Comparison of ENCODE assay signal across 19 cellular contexts in the genomic region with DNA sequence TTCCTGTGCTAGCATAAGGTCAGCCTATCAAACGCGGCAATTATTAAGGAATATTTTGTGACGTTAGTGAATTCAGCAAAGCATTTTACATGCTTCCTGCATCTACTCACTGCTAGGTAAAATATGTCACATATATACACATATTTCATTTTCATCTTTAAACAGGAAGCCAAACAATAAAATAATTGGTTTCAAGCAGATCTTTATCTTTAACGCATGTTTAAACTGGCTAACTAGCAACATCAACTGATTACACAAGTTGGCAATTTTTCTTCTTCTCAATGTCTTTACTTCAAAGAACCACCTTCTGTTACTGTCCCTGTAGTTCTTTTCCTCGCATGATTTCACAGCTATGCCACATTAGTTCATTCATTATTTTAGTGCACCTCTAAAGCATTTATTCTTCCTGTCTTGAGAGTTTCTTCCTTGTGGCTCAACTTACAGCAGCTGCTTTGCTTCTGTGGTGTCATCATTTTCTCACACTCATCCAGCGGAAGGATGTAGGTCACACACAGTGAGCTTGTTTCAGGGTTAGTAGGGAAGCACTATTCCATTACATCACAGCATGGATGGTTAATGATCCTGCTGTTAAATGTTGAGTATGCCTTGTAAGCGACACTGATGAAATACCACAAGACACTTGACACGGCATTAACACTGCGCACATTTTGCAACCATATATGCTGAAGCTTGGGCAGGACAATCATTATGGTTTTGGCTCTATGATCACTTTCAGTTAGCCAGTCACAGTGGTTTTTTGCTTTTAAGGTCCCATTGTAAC. TPM values are rescaled to one million over a fixed set of nuclear protein-coding genes. Genes with fewer than 3 reads are reported as not detected.
DNase-seq lines count a peak whose midpoint lies in the region; ATAC-seq, FAIRE-seq and TF ChIP-seq lines count a peak whose summit lies in the region.
"Had no signal": no experiment of that assay in that cellular context is flagged by ENCODE, and none has a peak within 500 bp of the region (broad histone marks: within the 10 kb centered on the region; RNA-seq: fewer than 3 reads in every experiment).

No MANE protein-coding gene starts in this region.

- H3K27me3 Mint-ChIP-seq in astrocyte (ENCODE audit: low read depth, unreplicated experiment) (no peaks in the 10 kb centered on the region), endodermal cell (ENCODE audit: insufficient read depth) (no peaks in the 10 kb centered on the region)
- H3K27me3 Mint-ChIP-seq: T-cell had no signal

- H3K36me3 ChIP-seq in astrocyte (ENCODE audit: insufficient read depth, low read length) (no peaks in the 10 kb centered on the region), mesendoderm (ENCODE audit: control insufficient read depth, insufficient read depth, low read length) (no peaks in the 10 kb centered on the region), endodermal cell (ENCODE audit: control insufficient read depth, insufficient read depth, low read length) (no peaks in the 10 kb centered on the region)
- H3K36me3 ChIP-seq: BE2C, gastroesophageal sphincter, suprapubic skin had no signal

- H3K9ac ChIP-seq in astrocyte (ENCODE audit: low read length) (no peak overlapping the region), mesendoderm (ENCODE audit: low read length) (no peak overlapping the region), endodermal cell (ENCODE audit: extremely low read depth, low read length, poor library complexity, severe bottlenecking) (no peak overlapping the region)

- H3K9me3 ChIP-seq in astrocyte (ENCODE audit: insufficient read depth, low read depth, low read length) (no peaks in the 10 kb centered on the region), endodermal cell (ENCODE audit: control insufficient read depth, low read length) (no peaks in the 10 kb centered on the region)
- H3K9me3 ChIP-seq: BE2C, gastroesophageal sphincter, suprapubic skin had no signal

- FAIRE-seq in GM12892 (lab: Jason Lieb, UNC) (peak; percentile 24), astrocyte (lab: Jason Lieb, UNC) (no peak)
- FAIRE-seq: endometrium had no signal

- DNase-seq in GM12892 (ENCODE audit: insufficient read length) (no peak), NCI-H187 treated with DMSO at 0.1 percent for 48 hours (lab: John Stamatoyannopoulos, UW) (peak; percentile 39), astrocyte (ENCODE audit: low read depth) (peak; percentile 27), mesendoderm (peak; percentile 9), endodermal cell (no peak)
- no peak for DNase-seq in stimulated activated CD4-positive, alpha-beta T cell treated with anti-CD3 and anti-CD28 coated beads, Interleukin-2, amount 100 ng/mL, for 48 hours
- DNase-seq: activated CD4-positive, alpha-beta T cell treated with anti-CD3 and anti-CD28 coated beads for 1 hour; activated CD8-positive, alpha-beta memory T cell treated with anti-CD3 and anti-CD28 coated beads, Interleukin-2, amount 50 U/mL, for 4 hours; BE2C; DMS53; MM.1S; NCI-H2227 treated with DMSO at 0.1 percent for 48 hours; T-cell had no signal

- H3K4me1 Mint-ChIP-seq in astrocyte (ENCODE audit: low read depth, unreplicated experiment) (peaks cover 2% of the 10 kb centered on the region), endodermal cell (peaks cover 9% of the 10 kb centered on the region)
- H3K4me1 Mint-ChIP-seq: T-cell had no signal

- no CpG with 5 or more reads among the region's 9 CpGs for WGBS in mesendoderm (ENCODE audit: extremely low coverage, insufficient coverage, low lambda C conversion rate)
- 94 to 96% methylated on average over 6 to 9 of the region's 9 CpGs for WGBS in endodermal cell (ENCODE audit: insufficient coverage in 1 of 2, insufficient read length in 1 of 2), 2 experiments

- TF ChIP-seq POLR2A in GM12892 (IDR thresholded peaks at IDR 0.05; ENCODE audit: low read depth, low read length) = no peak

- H3K27ac Mint-ChIP-seq in astrocyte (ENCODE audit: unreplicated experiment) (no peak overlapping the region), endodermal cell (no peak overlapping the region)
- H3K27ac Mint-ChIP-seq: activated naive CD4-positive, alpha-beta T cell treated with anti-CD3 and anti-CD28 coated beads, Interleukin-2, amount 50 U/mL, for 72 hours; T-cell had no signal

- H3K79me1 ChIP-seq in mesendoderm (ENCODE audit: low read length) = no peaks in the 10 kb centered on the region

- H3K36me3 Mint-ChIP-seq in astrocyte (ENCODE audit: low read depth, unreplicated experiment) (no peaks in the 10 kb centered on the region), endodermal cell (ENCODE audit: low read depth) (no peaks in the 10 kb centered on the region)
- H3K36me3 Mint-ChIP-seq: activated naive CD4-positive, alpha-beta T cell treated with anti-CD3 and anti-CD28 coated beads, Interleukin-2, amount 50 U/mL, for 72 hours; T-cell had no signal

- no peak overlapping the region for H2AK5ac ChIP-seq in mesendoderm (ENCODE audit: low read length)

- no peak overlapping the region for H3K27ac ChIP-seq in astrocyte (ENCODE audit: low read depth, low read length)
- H3K27ac ChIP-seq in mesendoderm (ENCODE audit: low read depth, low read length) = no peak overlapping the region
- H3K27ac ChIP-seq in endodermal cell (ENCODE audit: low read depth, low read length) = no peak overlapping the region
- H3K27ac ChIP-seq: gastroesophageal sphincter, suprapubic skin had no signal

- no peak overlapping the region for H3K18ac ChIP-seq in mesendoderm (ENCODE audit: low read length)

- H2BK15ac ChIP-seq in mesendoderm (replicated peaks; ENCODE audit: low read depth) = no peak overlapping the region

- no peak overlapping the region for H2AFZ ChIP-seq in astrocyte (ENCODE audit: low read depth, low read length)

- no peaks in the 10 kb centered on the region for H3K79me2 ChIP-seq in astrocyte (ENCODE audit: insufficient read depth, low read length)
- no peaks in the 10 kb centered on the region for H3K79me2 ChIP-seq in mesendoderm (ENCODE audit: control insufficient read depth, insufficient read depth, low read length)

- H3K9me3 Mint-ChIP-seq in astrocyte (ENCODE audit: unreplicated experiment) (no peaks in the 10 kb centered on the region), endodermal cell (no peaks in the 10 kb centered on the region)

- no peak for ATAC-seq in activated CD4-positive, CD25-positive, alpha-beta regulatory T cell treated with anti-CD3 and anti-CD28 coated beads, Interleukin-2, amount 50 U/mL, for 24 hours
- no peak for ATAC-seq in HG02884 (IDR thresholded peaks at IDR 0.05; ENCODE audit: unreplicated experiment)
- ATAC-seq: activated naive CD4-positive, alpha-beta T cell treated with anti-CD3 and anti-CD28 coated beads, Interleukin-2, amount 50 U/mL, for 72 hours; gastroesophageal sphincter; T-cell had no signal

- H4K8ac ChIP-seq in mesendoderm (ENCODE audit: low read depth, low read length) = no peak overlapping the region

- H3K4ac ChIP-seq in mesendoderm (ENCODE audit: low read depth, low read length) = no peak overlapping the region

- TF ChIP-seq CTCF in astrocyte (IDR thresholded peaks at IDR 0.05; ENCODE audit: insufficient read depth, low read depth, low read length) (no peak), endodermal cell (conservative IDR thresholded peaks at IDR 0.05) (no peak)

- H3K27me3 ChIP-seq in astrocyte (ENCODE audit: insufficient read depth, low read length) (no peaks in the 10 kb centered on the region), mesendoderm (ENCODE audit: insufficient read depth, low read length, poor library complexity) (no peaks in the 10 kb centered on the region), endodermal cell (ENCODE audit: control insufficient read depth, insufficient read depth, low read length, poor library complexity, severe bottlenecking) (no peaks in the 10 kb centered on the region)
- H3K27me3 ChIP-seq: BE2C, gastroesophageal sphincter, suprapubic skin had no signal

- no peak overlapping the region for H3K4me3 Mint-ChIP-seq in astrocyte (ENCODE audit: unreplicated experiment)
- H3K4me3 Mint-ChIP-seq in endodermal cell = no peak overlapping the region
- H3K4me3 Mint-ChIP-seq: T-cell had no signal

- H3K56ac ChIP-seq in mesendoderm (ENCODE audit: low read length) = no peak overlapping the region

- no peak overlapping the region for H3K4me2 ChIP-seq in astrocyte (ENCODE audit: low read length)
- H3K4me2 ChIP-seq in mesendoderm (ENCODE audit: low read length) = no peak overlapping the region

- no peak overlapping the region for H2BK5ac ChIP-seq in mesendoderm (ENCODE audit: low read length)

- H3K4me1 ChIP-seq in astrocyte (ENCODE audit: insufficient read depth, low read length) (no peaks in the 10 kb centered on the region), mesendoderm (ENCODE audit: control insufficient read depth, low read depth, low read length) (no peaks in the 10 kb centered on the region), endodermal cell (ENCODE audit: control insufficient read depth, insufficient read depth, low read length) (no peaks in the 10 kb centered on the region)

- H3K23ac ChIP-seq in mesendoderm (ENCODE audit: low read length) = peak overlapping the region; percentile 69

- no peak overlapping the region for H2BK120ac ChIP-seq in mesendoderm (ENCODE audit: low read depth, low read length)

- no peaks in the 10 kb centered on the region for H4K20me1 ChIP-seq in astrocyte (ENCODE audit: insufficient read depth, low read length)

- no peak overlapping the region for H4K5ac ChIP-seq in mesendoderm (ENCODE audit: low read length)

- H3K4me3 ChIP-seq in astrocyte (ENCODE audit: insufficient read depth, low read depth, low read length) (no peak overlapping the region), mesendoderm (ENCODE audit: low read length) (no peak overlapping the region), endodermal cell (ENCODE audit: low read length) (no peak overlapping the region)
- H3K4me3 ChIP-seq: gastroesophageal sphincter, suprapubic skin had no signal

RNA-seq across cellular contexts. Expression of a gene that starts 2.3 kb away (rescaled TPM):
- 0.19 TPM for polyA plus RNA-seq in GM12892 (2012; ENCODE audit: missing spikeins)
- 9.2 and 10.6 TPM in 2 replicates for total RNA-seq in astrocyte
- polyA plus RNA-seq in mesendoderm (2013, experiment 1 of 2) = 0.76 TPM
- 0.88 TPM for polyA plus RNA-seq in mesendoderm (2013, experiment 2 of 2)
- under 1 TPM; 0.69 to 0.79 TPM for total RNA-seq in endodermal cell
- polyA plus RNA-seq in endodermal cell (2013, experiment 1 of 2) = 55.9 TPM
- 57.0 TPM for polyA plus RNA-seq in endodermal cell (2013, experiment 2 of 2)
- total RNA-seq: activated naive CD4-positive, alpha-beta T cell treated with anti-CD3 and anti-CD28 coated beads, Interleukin-2, amount 50 U/mL, for 72 hours; T-cell had no signal

Comparison
In these comparisons a context has a peak if more than half of its experiments do, and no peak if none do; other contexts are left out.
1. DNase-seq: peak in NCI-H187 treated with DMSO at 0.1 percent for 48 hours (single experiment), astrocyte (single experiment) and mesendoderm (single experiment); none in GM12892 (single experiment), endodermal cell (single experiment) and stimulated activated CD4-positive, alpha-beta T cell treated with anti-CD3 and anti-CD28 coated beads, Interleukin-2, amount 100 ng/mL, for 48 hours (0 of 2).